In genomic region chr2:130823171-130823885, GRCh38 we compare ENCODE assay signal across 15 cellular contexts. TPM values are rescaled to one million over a fixed set of nuclear protein-coding genes. Genes with fewer than 3 reads are reported as not detected.
DNase-seq lines count a peak whose midpoint lies in the region; ATAC-seq lines count a peak whose summit lies in the region.
"Had no signal": no experiment of that assay in that cellular context is flagged by ENCODE, and none has a peak within 500 bp of the region (broad histone marks: within the 10 kb centered on the region; RNA-seq: fewer than 3 reads in every experiment).

No MANE protein-coding gene starts in this region.

- H3K4ac ChIP-seq in mesenchymal stem cell (ENCODE audit: low read depth in 1 of 2, low read length in 2 of 2), result no peak overlapping the region

- 80% methylated on average over 10 of the region's 10 CpGs for WGBS in mesenchymal stem cell

- H2BK15ac ChIP-seq in mesenchymal stem cell (ENCODE audit: low read depth, poor library complexity, severe bottlenecking), result peak overlapping the region; percentile 3

- H3K4me3 Mint-ChIP-seq in activated T-helper 1 cell treated with anti-CD3 and anti-CD28 coated beads, Interleukin-12 subunit alpha, Interleukin-12 subunit beta, Interleukin-2, Interleukin-4 antibody, amounts not matched to agents 30 ng/mL and 10 ng/mL and 1 ng/mL, durations not matched to agents 14 hours and 24 hours and 36 hours, result peak overlapping the region; percentile 63
- H3K4me3 Mint-ChIP-seq: CD14-positive monocyte had no signal

- peaks cover 28% of the 10 kb centered on the region for H3K27me3 Mint-ChIP-seq in activated T-helper 1 cell treated with anti-CD3 and anti-CD28 coated beads, Interleukin-12 subunit alpha, Interleukin-12 subunit beta, Interleukin-2, Interleukin-4 antibody, amounts not matched to agents 30 ng/mL and 10 ng/mL and 1 ng/mL, durations not matched to agents 14 hours and 24 hours and 36 hours (ENCODE audit: insufficient read depth)

- H3K4me1 Mint-ChIP-seq in activated T-helper 1 cell treated with anti-CD3 and anti-CD28 coated beads, Interleukin-12 subunit alpha, Interleukin-12 subunit beta, Interleukin-2, Interleukin-4 antibody, amounts not matched to agents 30 ng/mL and 10 ng/mL and 1 ng/mL, durations not matched to agents 14 hours and 24 hours and 36 hours (ENCODE audit: low read depth), result peaks cover 15% of the 10 kb centered on the region

- ATAC-seq in GM18519 (IDR thresholded peaks at IDR 0.05; ENCODE audit: low FRiP score, unreplicated experiment), result peak; percentile 13
- peak; percentile 32 for ATAC-seq in HG03095 (IDR thresholded peaks at IDR 0.05; ENCODE audit: unreplicated experiment)
- no peak for ATAC-seq in GM19351 (IDR thresholded peaks at IDR 0.05; ENCODE audit: unreplicated experiment)
- no peak for ATAC-seq in Right ventricle myocardium inferior
- ATAC-seq: left colon had no signal

- H3K18ac ChIP-seq in mesenchymal stem cell (ENCODE audit: low read depth in 1 of 2, low read length in 2 of 2), result no peak overlapping the region

- no peak overlapping the region for H2BK5ac ChIP-seq in mesenchymal stem cell (ENCODE audit: low read depth, low read length, poor library complexity, severe bottlenecking)

- H2BK12ac ChIP-seq in mesenchymal stem cell (ENCODE audit: low read length in 2 of 2), result no peak overlapping the region

- no peak overlapping the region for H3K14ac ChIP-seq in mesenchymal stem cell (ENCODE audit: low read length in 2 of 2)

- H3K9me3 Mint-ChIP-seq in activated T-helper 1 cell treated with anti-CD3 and anti-CD28 coated beads, Interleukin-12 subunit alpha, Interleukin-12 subunit beta, Interleukin-2, Interleukin-4 antibody, amounts not matched to agents 30 ng/mL and 10 ng/mL and 1 ng/mL, durations not matched to agents 14 hours and 24 hours and 36 hours, result no peaks in the 10 kb centered on the region
- H3K9me3 Mint-ChIP-seq: naive thymus-derived CD8-positive, alpha-beta T cell had no signal

- peaks cover 42% of the 10 kb centered on the region for H3K4me1 ChIP-seq in mesenchymal stem cell (ENCODE audit: control insufficient read depth, insufficient read depth, low read depth, low read length)

- H3K36me3 Mint-ChIP-seq in activated T-helper 1 cell treated with anti-CD3 and anti-CD28 coated beads, Interleukin-12 subunit alpha, Interleukin-12 subunit beta, Interleukin-2, Interleukin-4 antibody, amounts not matched to agents 30 ng/mL and 10 ng/mL and 1 ng/mL, durations not matched to agents 14 hours and 24 hours and 36 hours (ENCODE audit: low read depth), result no peaks in the 10 kb centered on the region
- H3K36me3 Mint-ChIP-seq: CD14-positive monocyte; naive thymus-derived CD8-positive, alpha-beta T cell had no signal

- peak overlapping the region; percentile 89 for H3K27ac Mint-ChIP-seq in activated T-helper 1 cell treated with anti-CD3 and anti-CD28 coated beads, Interleukin-12 subunit alpha, Interleukin-12 subunit beta, Interleukin-2, Interleukin-4 antibody, amounts not matched to agents 30 ng/mL and 10 ng/mL and 1 ng/mL, durations not matched to agents 14 hours and 24 hours and 36 hours

- H2AFZ ChIP-seq in mesenchymal stem cell (ENCODE audit: low read depth, low read length), result no peak overlapping the region

- peaks cover 0 to 10% of the 10 kb centered on the region in 2 experiments for H3K27me3 ChIP-seq in mesenchymal stem cell (ENCODE audit: control insufficient read depth in 1 of 2, insufficient read depth in 1 of 2, low read length in 2 of 2)

- H3K9ac ChIP-seq in mesenchymal stem cell (ENCODE audit: low read length), result no peak overlapping the region

- H2BK120ac ChIP-seq in mesenchymal stem cell (ENCODE audit: low read depth, low read length), result no peak overlapping the region

- H2AK5ac ChIP-seq in mesenchymal stem cell (ENCODE audit: low read length, severe bottlenecking), result peak overlapping the region; percentile 2

- H4K91ac ChIP-seq in mesenchymal stem cell (ENCODE audit: low read length), result no peak overlapping the region

- H3K4me3 ChIP-seq in mesenchymal stem cell (ENCODE audit: insufficient read depth in 1 of 2, low read depth in 1 of 2, low read length in 2 of 2), result no peak overlapping the region
- H3K4me3 ChIP-seq: sigmoid colon, suprapubic skin had no signal

- no peak overlapping the region for H3K23ac ChIP-seq in mesenchymal stem cell (ENCODE audit: low read length in 2 of 2)

- intact Hi-C loops in activated T-helper 1 cell treated with anti-CD3 and anti-CD28 coated beads, Interleukin-12 subunit alpha, Interleukin-12 subunit beta, Interleukin-2, Interleukin-4 antibody, amounts not matched to agents 30 ng/mL and 10 ng/mL and 1 ng/mL, durations not matched to agents 14 hours and 24 hours and 36 hours (cut with micrococcal nuclease), result loop anchor here (5.0 kb wide), 1 partner anchor 284 kb away; the partner anchor contains the start of gene PLEKHB2
- intact Hi-C loops in Right ventricle myocardium inferior (cut with DNase I), result no loop called here

- no peaks in the 10 kb centered on the region for H3K79me1 ChIP-seq in mesenchymal stem cell (replicated peaks; ENCODE audit: low read length, poor library complexity, severe bottlenecking)

- H3K9me3 ChIP-seq in mesenchymal stem cell (ENCODE audit: control insufficient read depth, low read length), result no peaks in the 10 kb centered on the region
- H3K9me3 ChIP-seq: sigmoid colon, suprapubic skin had no signal

- H3K4me2 ChIP-seq in mesenchymal stem cell (ENCODE audit: low read length, poor library complexity, severe bottlenecking), result no peak overlapping the region

- no peak overlapping the region for H4K8ac ChIP-seq in mesenchymal stem cell (ENCODE audit: low read length)

- no peak overlapping the region for H3K27ac ChIP-seq in mesenchymal stem cell (ENCODE audit: low read length, poor library complexity, severe bottlenecking)
- H3K27ac ChIP-seq: sigmoid colon, suprapubic skin had no signal

- DNase-seq in activated T-helper 1 cell treated with anti-CD3 and anti-CD28 coated beads, Interleukin-12 subunit alpha, Interleukin-12 subunit beta, Interleukin-2, Interleukin-4 antibody, amounts not matched to agents 30 ng/mL and 10 ng/mL and 1 ng/mL, durations not matched to agents 14 hours and 24 hours and 36 hours (ENCODE audit: low spot score), result no peak
- DNase-seq in mesenchymal stem cell (no peak), NCI-H1436 (lab: John Stamatoyannopoulos, UW) (no peak), amygdala (lab: John Stamatoyannopoulos, UW) (no peak), Right ventricle myocardium inferior (ENCODE audit: missing footprints) (no peak)
- DNase-seq: left colon, NCI-H2029, NCI-H774, sigmoid colon had no signal

- no peaks in the 10 kb centered on the region for H3K36me3 ChIP-seq in mesenchymal stem cell (ENCODE audit: control insufficient read depth in 1 of 2, insufficient read depth in 2 of 2, low read depth in 1 of 2, low read length in 2 of 2)
- H3K36me3 ChIP-seq: sigmoid colon, suprapubic skin had no signal

RNA-seq across cellular contexts. Expression of gene ARHGEF4, which starts 13.4 kb away (rescaled TPM):
- total RNA-seq in activated T-helper 1 cell treated with anti-CD3 and anti-CD28 coated beads, Interleukin-12 subunit alpha, Interleukin-12 subunit beta, Interleukin-2, Interleukin-4 antibody, amounts not matched to agents 30 ng/mL and 10 ng/mL and 1 ng/mL, durations not matched to agents 14 hours and 24 hours and 36 hours, result 0.05 and 0.10 TPM in 2 replicates
- polyA plus RNA-seq in mesenchymal stem cell (2013, experiment 1 of 2), result 0.37 TPM
- polyA plus RNA-seq in mesenchymal stem cell (2013, experiment 2 of 2), result 0.60 TPM
- total RNA-seq in Right ventricle myocardium inferior, result 4.1 TPM
- polyA plus RNA-seq: CD14-positive monocyte had no signal

Comparison
In these comparisons a context has a peak if more than half of its experiments do, and no peak if none do; other contexts are left out.
1. ATAC-seq: peak in GM18519 (single experiment) and HG03095 (single experiment); none in GM19351 (single experiment) and Right ventricle myocardium inferior (single experiment).